ENCODE assay signal across 12 cellular contexts in genomic region chr5:107425541-107426031, GRCh38.
DNase-seq lines count a peak whose midpoint lies in the region; ATAC-seq and TF ChIP-seq lines count a peak whose summit lies in the region.
"Had no signal": no experiment of that assay in that cellular context is flagged by ENCODE, and none has a peak within 500 bp of the region (broad histone marks: within the 10 kb centered on the region; RNA-seq: fewer than 3 reads in every experiment).

No MANE protein-coding gene starts in this region.

- H3K27me3 ChIP-seq in kidney epithelial cell (ENCODE audit: control insufficient read depth, insufficient read depth, low read length) (no peaks in the 10 kb centered on the region), WERI-Rb-1 (ENCODE audit: insufficient read depth, low read depth, severe bottlenecking) (no peaks in the 10 kb centered on the region)
- H3K27me3 ChIP-seq: thyroid gland had no signal

- DNase-seq in A172 (ENCODE audit: low spot score) (peak; percentile 81), HS-27A (ENCODE audit: low read depth) (peak; percentile 59), astrocyte of the spinal cord (ENCODE audit: low read depth, low spot score) (peak; percentile 93), kidney epithelial cell (ENCODE audit: low read depth) (peak; percentile 81), SKM-1 treated with dmso at 0.1 percent for 144 hours (lab: John Stamatoyannopoulos, UW; ENCODE audit: unreplicated experiment) (no peak), WERI-Rb-1 (no peak)
- DNase-seq: aorta; NCI-H187; stimulated activated CD4-positive, alpha-beta T cell treated with anti-CD3 and anti-CD28 coated beads, Interleukin-4, amount 100 ng/mL, for 1 hour; thyroid gland had no signal

- H3K36me3 ChIP-seq in kidney epithelial cell (ENCODE audit: control insufficient read depth, insufficient read depth, low read length) = no peaks in the 10 kb centered on the region
- no peaks in the 10 kb centered on the region for H3K36me3 ChIP-seq in WERI-Rb-1
- H3K36me3 ChIP-seq: thyroid gland had no signal

- H3K4me3 ChIP-seq in astrocyte of the spinal cord (ENCODE audit: low read depth, low read length) (no peak overlapping the region), kidney epithelial cell (ENCODE audit: low read depth, low read length) (no peak overlapping the region), WERI-Rb-1 (ENCODE audit: low read depth, low read length) (no peak overlapping the region)
- H3K4me3 ChIP-seq: thyroid gland had no signal

- in situ Hi-C loops in astrocyte of the spinal cord (cut with HindIII; ENCODE audit: low sequenced_read_pairs) = no loop called here

- ATAC-seq in HG02852 (IDR thresholded peaks at IDR 0.05; ENCODE audit: unreplicated experiment) (no peak), HG03439 (IDR thresholded peaks at IDR 0.05; ENCODE audit: unreplicated experiment) (no peak)

- no peak for TF ChIP-seq CTCF in astrocyte of the spinal cord (IDR thresholded peaks at IDR 0.05; ENCODE audit: low read depth, low read length)
- no peak for TF ChIP-seq CTCF in kidney epithelial cell (IDR thresholded peaks at IDR 0.05; ENCODE audit: insufficient read depth, low read length, poor library complexity, severe bottlenecking)
- TF ChIP-seq CTCF in WERI-Rb-1 (IDR thresholded peaks at IDR 0.05; ENCODE audit: low read depth, low read length) = no peak

- H3K9me3 ChIP-seq in WERI-Rb-1 (ENCODE audit: severe bottlenecking) = no peaks in the 10 kb centered on the region
- H3K9me3 ChIP-seq: thyroid gland had no signal

- no peak overlapping the region for H3K27ac ChIP-seq in WERI-Rb-1
- H3K27ac ChIP-seq: thyroid gland had no signal

Comparison
In these comparisons a context has a peak if more than half of its experiments do, and no peak if none do; other contexts are left out.
1. DNase-seq: peak in A172 (single experiment), HS-27A (single experiment), astrocyte of the spinal cord (single experiment) and kidney epithelial cell (single experiment); none in SKM-1 treated with dmso at 0.1 percent for 144 hours (single experiment) and WERI-Rb-1 (single experiment).